Comparison of ENCODE assay signal across 21 cellular contexts in genomic region chr6:169166896-169167580, GRCh38.
DNase-seq lines count a peak whose midpoint lies in the region; ATAC-seq, FAIRE-seq and TF ChIP-seq lines count a peak whose summit lies in the region.
"Had no signal": no experiment of that assay in that cellular context is flagged by ENCODE, and none has a peak within 500 bp of the region (broad histone marks: within the 10 kb centered on the region; RNA-seq: fewer than 3 reads in every experiment).

No MANE protein-coding gene starts in this region.

- no peaks in the 10 kb centered on the region for H3K27me3 ChIP-seq in SJCRH30
- H3K27me3 ChIP-seq in skeletal muscle satellite cell (ENCODE audit: control insufficient read depth, insufficient read depth, low read length): no peaks in the 10 kb centered on the region
- H3K27me3 ChIP-seq in upper lobe of left lung: no peaks in the 10 kb centered on the region
- no peaks in the 10 kb centered on the region for H3K27me3 ChIP-seq in foreskin keratinocyte

- H3K4me1 ChIP-seq in SJCRH30 (peaks cover 59% of the 10 kb centered on the region), kidney (ENCODE audit: control insufficient read depth in 1 of 2, insufficient read depth in 1 of 2, low read depth in 1 of 2, low read length in 2 of 2) (no peaks in the 10 kb centered on the region), skeletal muscle satellite cell (ENCODE audit: control insufficient read depth, insufficient read depth, low read length) (peaks cover 51% of the 10 kb centered on the region), upper lobe of left lung (peaks cover 0 to 6% (median 2%) of the 10 kb centered on the region in 4 donors), foreskin keratinocyte (peaks cover 8% of the 10 kb centered on the region)

- H3K4me2 ChIP-seq in skeletal muscle satellite cell (ENCODE audit: low read length): no peak overlapping the region

- no peak overlapping the region for H3K9ac ChIP-seq in kidney (ENCODE audit: low read length in 2 of 2)
- H3K9ac ChIP-seq in skeletal muscle satellite cell (ENCODE audit: low read depth, low read length): peak overlapping the region; percentile 83
- H3K9ac ChIP-seq: GM23248 had no signal

- H3K27ac ChIP-seq in SJCRH30 (peak overlapping the region; percentile 99), kidney (ENCODE audit: low read depth in 2 of 2, low read length in 2 of 2) (peak overlapping the region in 1 of 2 donors; percentile 11), upper lobe of left lung (no peak overlapping the region), foreskin keratinocyte (no peak overlapping the region)
- H3K27ac ChIP-seq: epithelial cell of prostate, GM23248, HL-60 had no signal

- 0 out of 2 replicates have a peak, but pooled peaks cover 4% of the 10 kb centered on the region for H3K9me3 ChIP-seq in SJCRH30 (replicated peaks)
- no peaks in the 10 kb centered on the region for H3K9me3 ChIP-seq in kidney (ENCODE audit: control insufficient read depth in 1 of 2, low read length in 2 of 2)
- peaks cover 4% of the 10 kb centered on the region for H3K9me3 ChIP-seq in skeletal muscle satellite cell (replicated peaks; ENCODE audit: low read length)
- no peaks in the 10 kb centered on the region for H3K9me3 ChIP-seq in upper lobe of left lung

- no peak for TF ChIP-seq POLR2A in upper lobe of left lung (IDR thresholded peaks at IDR 0.05)

- TF ChIP-seq EP300 in upper lobe of left lung (IDR thresholded peaks at IDR 0.05): no peak

- FAIRE-seq in kidney (lab: Jason Lieb, UNC): no peak
- FAIRE-seq: bronchial epithelial cell had no signal

- DNase-seq in Daoy (ENCODE audit: low read depth) (peak; percentile 34), SJCRH30 (peak; percentile 48 to 67), kidney (peak; percentile 65), upper lobe of left lung (no peak), foreskin keratinocyte (no peak)
- DNase-seq in activated effector memory CD4-positive, alpha-beta T cell treated with anti-CD3 and anti-CD28 coated beads, Interleukin-2, amount 50 U/mL, for 16 hours: no peak
- DNase-seq: activated CD4-positive, alpha-beta T cell treated with anti-CD3 and anti-CD28 coated beads for 36 hours; CD4-positive, alpha-beta T cell; foreskin melanocyte; GF-D8; GM23248; mesendoderm; MM.1S; natural killer cell; NCI-H146; stimulated activated CD4-positive, alpha-beta T cell treated with anti-CD3 and anti-CD28 coated beads, Interleukin-4, amount 100 ng/mL, for 24 hours; T-helper 1 cell had no signal

- 94 to 95% methylated on average over 17 to 39 of the region's 40 CpGs for WGBS in upper lobe of left lung, 2 donors

- H3K4me3 ChIP-seq in SJCRH30 (peak overlapping the region; percentile 45), kidney (ENCODE audit: low read length in 2 of 2) (no peak overlapping the region), skeletal muscle satellite cell (ENCODE audit: low read length) (no peak overlapping the region), upper lobe of left lung (no peak overlapping the region)
- H3K4me3 ChIP-seq: GM23248 had no signal

- peaks cover 3% of the 10 kb centered on the region for H3K36me3 ChIP-seq in SJCRH30
- no peaks in the 10 kb centered on the region for H3K36me3 ChIP-seq in kidney (ENCODE audit: control insufficient read depth in 1 of 2, insufficient read depth in 2 of 2, low read length in 2 of 2)
- H3K36me3 ChIP-seq in skeletal muscle satellite cell (ENCODE audit: insufficient read depth, low read length): peaks cover 9% of the 10 kb centered on the region
- no peaks in the 10 kb centered on the region for H3K36me3 ChIP-seq in upper lobe of left lung

- TF ChIP-seq CTCF in kidney (IDR thresholded peaks at IDR 0.05; ENCODE audit: borderline replicate concordance, extremely low read depth, insufficient read depth) (no peak), upper lobe of left lung (IDR thresholded peaks at IDR 0.05) (no peak), foreskin keratinocyte (conservative IDR thresholded peaks at IDR 0.05) (no peak)

- intact Hi-C loops in kidney (cut with DNase I): no loop called here

- ATAC-seq in upper lobe of left lung (ENCODE audit: low FRiP score in 2 of 2) (no peak), foreskin keratinocyte (no peak)
- ATAC-seq: activated CD4-positive, alpha-beta T cell treated with anti-CD3 and anti-CD28 coated beads for 36 hours; natural killer cell had no signal

Comparison
In these comparisons a context has a peak if more than half of its experiments do, and no peak if none do; other contexts are left out.
1. DNase-seq: peak in Daoy (single experiment), SJCRH30 (2 of 2) and kidney (single experiment); none in upper lobe of left lung (0 of 2), activated effector memory CD4-positive, alpha-beta T cell treated with anti-CD3 and anti-CD28 coated beads, Interleukin-2, amount 50 U/mL, for 16 hours (single experiment) and foreskin keratinocyte (0 of 2).